In the genomic region with DNA sequence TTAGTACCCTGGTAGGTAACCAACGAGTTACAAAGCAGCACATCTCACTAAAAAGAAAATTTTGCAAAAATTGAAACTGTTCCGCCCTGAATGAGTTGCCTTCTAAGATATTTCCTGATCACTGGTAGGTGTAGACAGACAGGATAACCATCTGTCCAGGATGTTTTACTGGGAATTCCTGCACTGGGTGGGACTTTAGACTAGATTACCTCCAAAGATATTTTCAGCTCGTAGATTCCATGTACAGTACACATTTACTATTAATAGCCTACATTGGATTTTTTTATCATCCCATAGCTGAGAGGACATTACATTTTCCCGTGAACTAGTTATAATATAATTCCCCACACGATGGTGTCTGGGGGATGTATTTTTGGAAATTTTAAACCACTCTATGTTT, we compare ENCODE assay signal across 21 cellular contexts.
DNase-seq lines count a peak whose midpoint lies in the region; ATAC-seq and TF ChIP-seq lines count a peak whose summit lies in the region.
"Had no signal": no experiment of that assay in that cellular context is flagged by ENCODE, and none has a peak within 500 bp of the region (broad histone marks: within the 10 kb centered on the region; RNA-seq: fewer than 3 reads in every experiment).

No MANE protein-coding gene starts in this region.

- ATAC-seq in heart left ventricle: peak; percentile 55 to 72 (median 66)
- peak; percentile 64 for ATAC-seq in left ventricle myocardium superior
- ATAC-seq in psoas muscle: peak; percentile 81 to 92 (median 88)

- TF ChIP-seq POLR2A in heart left ventricle (IDR thresholded peaks at IDR 0.05): no peak

- H3K27me3 ChIP-seq in heart left ventricle: no peaks in the 10 kb centered on the region
- no peaks in the 10 kb centered on the region for H3K27me3 ChIP-seq in right atrium auricular region
- no peaks in the 10 kb centered on the region for H3K27me3 ChIP-seq in psoas muscle (ENCODE audit: insufficient read depth in 3 of 3, low read length in 2 of 3)
- H3K27me3 ChIP-seq: MG63 had no signal

- 27 to 36% (median 31%) methylated on average over 5 of the region's 5 CpGs for WGBS in heart left ventricle, 4 donors
- 14 to 25% (median 18%) methylated on average over 5 of the region's 5 CpGs for WGBS in psoas muscle, 3 donors

- peak overlapping the region in 1 of 12 donors; percentile 31 for H3K27ac ChIP-seq in heart left ventricle
- H3K27ac ChIP-seq in right atrium auricular region: peak overlapping the region in 1 of 2 donors; percentile 46
- peak overlapping the region; percentile 79 for H3K27ac ChIP-seq in psoas muscle
- H3K27ac ChIP-seq: C4-2B had no signal

- no peak overlapping the region for H3K4me3 ChIP-seq in heart left ventricle
- no peak overlapping the region for H3K4me3 ChIP-seq in right atrium auricular region
- peak overlapping the region; percentile 19 for H3K4me3 ChIP-seq in psoas muscle
- H3K4me3 ChIP-seq: MG63 had no signal

- peaks cover 0 to 25% (median 11%) of the 10 kb centered on the region in 12 donors for H3K4me1 ChIP-seq in heart left ventricle
- peaks cover 0 to 13% of the 10 kb centered on the region in 2 donors for H3K4me1 ChIP-seq in right atrium auricular region
- peaks cover 58% of the 10 kb centered on the region for H3K4me1 ChIP-seq in psoas muscle

- peak in 1 of 12 donors; percentile 13 for TF ChIP-seq CTCF in heart left ventricle (IDR thresholded peaks at IDR 0.05)
- TF ChIP-seq CTCF in right atrium auricular region (IDR thresholded peaks at IDR 0.05): no peak
- no peak for TF ChIP-seq CTCF in psoas muscle (IDR thresholded peaks at IDR 0.05)

- DNase-seq in heart left ventricle (no peak), right atrium auricular region (ENCODE audit: low spot score) (no peak), left ventricle myocardium superior (no peak), psoas muscle (no peak), DMS79 treated with DMSO at 0.1 percent for 48 hours (lab: John Stamatoyannopoulos, UW) (no peak), GM19238 (ENCODE audit: insufficient read length, low spot score) (no peak)
- no peak for DNase-seq in activated CD4-positive, alpha-beta T cell treated with anti-CD3 and anti-CD28 coated beads, Interleukin-2, amount 50 U/mL, for 1 hour
- DNase-seq: AML-193; Calu3; CD8-positive, alpha-beta memory T cell; EL; GF-D8; Karpas-422; MG63; NCI-H1417 treated with DMSO at 0.1 percent for 48 hours; NCI-H187; NCI-H446 treated with DMSO at 0.1 percent for 48 hours; NCI-H526 treated with DMSO at 0.1 percent for 48 hours; SIG-M5; SK-N-SH had no signal

- H3K36me3 ChIP-seq in heart left ventricle: no peaks in the 10 kb centered on the region
- no peaks in the 10 kb centered on the region for H3K36me3 ChIP-seq in right atrium auricular region
- H3K36me3 ChIP-seq in psoas muscle (ENCODE audit: insufficient read depth in 1 of 2, low read depth in 1 of 2): no peaks in the 10 kb centered on the region
- H3K36me3 ChIP-seq: MG63 had no signal

- H3K9me3 ChIP-seq in heart left ventricle: peaks cover 0 to 9% (median 0%) of the 10 kb centered on the region in 12 donors
- H3K9me3 ChIP-seq in right atrium auricular region: peaks cover 0 to 7% of the 10 kb centered on the region in 2 donors
- H3K9me3 ChIP-seq in psoas muscle: no peaks in the 10 kb centered on the region

- intact Hi-C loops in heart left ventricle (cut with DNase I): loop anchor here in 1 of 10 donors (10.0 kb wide), 1 partner anchor 123 kb away; no protein-coding TSS in a partner anchor
- intact Hi-C loops in left ventricle myocardium superior (cut with micrococcal nuclease): no loop called here
- intact Hi-C loops in psoas muscle (cut with DNase I): loop anchor here in 1 of 2 donors (5.0 to 10.0 kb wide), 2 partner anchors 56 to 133 kb away; no protein-coding TSS in a partner anchor
